Comparison of ENCODE assay signal across 25 cellular contexts in genomic region chr3:55165704-55166103, GRCh38.
DNase-seq lines count a peak whose midpoint lies in the region; ATAC-seq, FAIRE-seq and TF ChIP-seq lines count a peak whose summit lies in the region.
"Had no signal": no experiment of that assay in that cellular context is flagged by ENCODE, and none has a peak within 500 bp of the region (broad histone marks: within the 10 kb centered on the region; RNA-seq: fewer than 3 reads in every experiment).

No MANE protein-coding gene starts in this region.

- H3K9ac ChIP-seq in IMR-90 (ENCODE audit: low read depth, low read length), result no peak overlapping the region
- no peak overlapping the region for H3K9ac ChIP-seq in colonic mucosa (ENCODE audit: low read depth in 2 of 2, low read length in 2 of 2)
- H3K9ac ChIP-seq: BLaER1 treated with 17β-estradiol and CSF1 and Interleukin-3, amounts not matched to agents 10 nM and 100 nM had no signal

- H4K20me1 ChIP-seq in IMR-90 (ENCODE audit: insufficient read depth, low read length), result no peaks in the 10 kb centered on the region

- peak overlapping the region; percentile 100 for H2BK5ac ChIP-seq in IMR-90 (ENCODE audit: low read depth, low read length, poor library complexity, severe bottlenecking)

- H4K91ac ChIP-seq in IMR-90 (ENCODE audit: insufficient read depth, low read depth, low read length), result peak overlapping the region; percentile 99

- no peaks in the 10 kb centered on the region for H3K9me3 ChIP-seq in IMR-90 (ENCODE audit: control insufficient read depth, insufficient read depth, low read length)
- H3K9me3 ChIP-seq in colonic mucosa, result no peaks in the 10 kb centered on the region
- H3K9me3 ChIP-seq in effector memory CD4-positive, alpha-beta T cell (ENCODE audit: control insufficient read depth, low read length), result no peaks in the 10 kb centered on the region

- H3K4me1 ChIP-seq in IMR-90 (ENCODE audit: control insufficient read depth, insufficient read depth, low read length) (peaks cover 41% of the 10 kb centered on the region), colonic mucosa (no peaks in the 10 kb centered on the region)
- no peaks in the 10 kb centered on the region for H3K4me1 ChIP-seq in effector memory CD4-positive, alpha-beta T cell (ENCODE audit: control insufficient read depth, insufficient read depth, low read length, poor library complexity, severe bottlenecking)

- no peak for TF ChIP-seq POLR2A in IMR-90 (IDR thresholded peaks at IDR 0.05; ENCODE audit: low read depth, low read length)

- H3K9me3 Mint-ChIP-seq in mesothelial cell of epicardium, result no peaks in the 10 kb centered on the region

- H3K36me3 ChIP-seq in IMR-90 (ENCODE audit: control insufficient read depth, insufficient read depth, low read length) (no peaks in the 10 kb centered on the region), colonic mucosa (no peaks in the 10 kb centered on the region)
- H3K36me3 ChIP-seq in effector memory CD4-positive, alpha-beta T cell (ENCODE audit: control insufficient read depth, insufficient read depth, low read length), result no peaks in the 10 kb centered on the region
- H3K36me3 ChIP-seq: BLaER1 treated with 17β-estradiol and CSF1 and Interleukin-3, amounts not matched to agents 10 nM and 100 nM had no signal

- H2AK9ac ChIP-seq in IMR-90 (replicated peaks; ENCODE audit: low read depth, low read length, poor library complexity), result no peak overlapping the region

- H3K4ac ChIP-seq in IMR-90 (ENCODE audit: low read depth, low read length), result peak overlapping the region; percentile 100

- H2BK20ac ChIP-seq in IMR-90 (ENCODE audit: low read depth, low read length), result peak overlapping the region; percentile 100

- H3K18ac ChIP-seq in IMR-90 (ENCODE audit: low read depth, low read length), result peak overlapping the region; percentile 97

- H2BK15ac ChIP-seq in IMR-90 (ENCODE audit: low read depth, low read length), result peak overlapping the region; percentile 92

- POLR2A ChIA-PET in IMR-90 (lab: Charles Lee; ENCODE audit: unreplicated experiment), result interaction anchor here (1.6 kb wide), 1 partner anchor 319 kb away, joined by 8 read pairs; no protein-coding TSS in a partner anchor

- H4K8ac ChIP-seq in IMR-90 (ENCODE audit: low read depth in 2 of 2, low read length in 2 of 2), result peak overlapping the region; percentile 88 to 98

- peaks cover 3 to 15% of the 10 kb centered on the region in 2 experiments; a peak in 2 of 4 replicates for H3K79me1 ChIP-seq in IMR-90 (ENCODE audit: low read depth in 1 of 2, low read length in 2 of 2)

- no CpG with 5 or more reads among the region's 2 CpGs for WGBS in IMR-90 (ENCODE audit: extremely low coverage in 2 of 2, insufficient read length in 1 of 2), 2 experiments

- peak overlapping the region; percentile 68 for H3K27ac Mint-ChIP-seq in mesothelial cell of epicardium
- H3K27ac Mint-ChIP-seq: CD8-positive, alpha-beta T cell had no signal

- H3K4me2 ChIP-seq in IMR-90 (ENCODE audit: low read depth, low read length), result no peak overlapping the region
- H3K4me2 ChIP-seq: PC-9 had no signal

- no peak for FAIRE-seq in HTR-8/SVneo (lab: Jason Lieb, UNC)
- FAIRE-seq: GM12878, HepG2 had no signal

- peak overlapping the region; percentile 100 for H2BK120ac ChIP-seq in IMR-90 (ENCODE audit: low read depth, low read length)

- no peak overlapping the region for H2AFZ ChIP-seq in IMR-90 (replicated peaks; ENCODE audit: low read length, poor library complexity)
- H2AFZ ChIP-seq: PC-9 had no signal

- H3K27me3 ChIP-seq in IMR-90 (ENCODE audit: control insufficient read depth, insufficient read depth, low read length), result no peaks in the 10 kb centered on the region
- H3K27me3 ChIP-seq in colonic mucosa, result no peaks in the 10 kb centered on the region
- H3K27me3 ChIP-seq in effector memory CD4-positive, alpha-beta T cell (replicated peaks; ENCODE audit: control insufficient read depth, insufficient read depth, low read length, poor library complexity, severe bottlenecking), result no peaks in the 10 kb centered on the region

- TF ChIP-seq CTCF in IMR-90 (conservative IDR thresholded peaks at IDR 0.05; ENCODE audit: low read depth, low read length) (no peak), colonic mucosa (IDR thresholded peaks at IDR 0.05) (no peak), mesothelial cell of epicardium (IDR thresholded peaks at IDR 0.05; ENCODE audit: unreplicated experiment) (no peak)

- H3K56ac ChIP-seq in IMR-90 (ENCODE audit: extremely low read depth, insufficient read depth, low read length), result peak overlapping the region; percentile 96

- in situ Hi-C loops in IMR-90 (cut with MboI; ENCODE audit: low sequenced_read_pairs), result loop anchor here (5.0 to 10.0 kb wide), 4 partner anchors 213 to 559 kb away; no protein-coding TSS in a partner anchor

- dilution Hi-C loops in IMR-90 (cut with HindIII; ENCODE audit: low sequenced_read_pairs, unreplicated experiment), result no loop called here

- H3K36me3 Mint-ChIP-seq in mesothelial cell of epicardium, result no peaks in the 10 kb centered on the region
- H3K36me3 Mint-ChIP-seq: CD8-positive, alpha-beta T cell had no signal

- peak overlapping the region; percentile 87 for H4K5ac ChIP-seq in IMR-90 (ENCODE audit: low read depth, low read length)

- no peak for ATAC-seq in IMR-90 (ENCODE audit: low read depth)
- ATAC-seq in HG03139 (IDR thresholded peaks at IDR 0.05; ENCODE audit: unreplicated experiment), result no peak
- ATAC-seq: CD8-positive, alpha-beta T cell; GM12878; HepG2; SK-N-SH treated with all-trans-retinoic acid at 6 μM for 48 hours had no signal

- no TSS peak for BruUV-seq in IMR-90 (replicated peaks; lab: Mats Ljungman, UMichigan)

- DNase-seq in IMR-90, result no peak
- DNase-seq in colonic mucosa, result no peak
- DNase-seq in mesothelial cell of epicardium (ENCODE audit: low spot score in 2 of 2, unreplicated experiment in 2 of 2), result no peak
- no peak for DNase-seq in HTR-8/SVneo (ENCODE audit: insufficient read length, low spot score)
- no peak for DNase-seq in activated naive CD4-positive, alpha-beta T cell treated with Interleukin-2 at 50 U/mL for 16 hours
- no peak for DNase-seq in effector memory CD4-positive, alpha-beta T cell
- DNase-seq: CD8-positive, alpha-beta T cell; DND-41; GOT3; KBM-7; MM.1S; NCI-H1092; NCI-H1436; NCI-H2029; NCI-H2227 treated with DMSO at 0.1 percent for 48 hours; NCI-H510A; NCI-H748 treated with DMSO at 0.1 percent for 48 hours; PC-9; SHP77 treated with DMSO at 0.1 percent for 48 hours had no signal

- peak overlapping the region; percentile 85 for H2AK5ac ChIP-seq in IMR-90 (ENCODE audit: low read depth, low read length)

- TF ChIP-seq RAD21 in IMR-90 (IDR thresholded peaks at IDR 0.05; ENCODE audit: low read length), result no peak

- intact Hi-C loops in IMR-90 (cut with micrococcal nuclease) (loop anchor here (5.0 to 10.0 kb wide), 9 partner anchors 102 to 879 kb away; no protein-coding TSS in a partner anchor), colonic mucosa (cut with DNase I) (no loop called here)

- CTCF ChIA-PET in IMR-90 (lab: Yijun Ruan, JAX), result interaction anchor here (1.3 kb wide), 1 partner anchor 102 kb away, joined by 3 read pairs; no protein-coding TSS in a partner anchor

- no peaks in the 10 kb centered on the region for H3K27me3 Mint-ChIP-seq in mesothelial cell of epicardium (ENCODE audit: low read depth)

- H3K27ac ChIP-seq in IMR-90 (ENCODE audit: insufficient read depth, low read length) (peak overlapping the region; percentile 40), colonic mucosa (peak overlapping the region; percentile 1)
- no peak overlapping the region for H3K27ac ChIP-seq in effector memory CD4-positive, alpha-beta T cell (ENCODE audit: insufficient read depth, low read length, poor library complexity, severe bottlenecking)
- H3K27ac ChIP-seq: BLaER1 treated with 17β-estradiol and CSF1 and Interleukin-3, amounts not matched to agents 10 nM and 100 nM; PC-9; RWPE1 had no signal

- peak overlapping the region; percentile 88 for H3K14ac ChIP-seq in IMR-90 (replicated peaks; ENCODE audit: low read depth, low read length)

- peaks cover 36% of the 10 kb centered on the region for H3K4me1 Mint-ChIP-seq in mesothelial cell of epicardium

- peaks cover 26% of the 10 kb centered on the region for H3K9me1 ChIP-seq in IMR-90 (ENCODE audit: insufficient read depth, low read length)

- H3K4me3 ChIP-seq in IMR-90 (ENCODE audit: insufficient read depth, low read depth, low read length), result no peak overlapping the region
- no peak overlapping the region for H3K4me3 ChIP-seq in colonic mucosa
- H3K4me3 ChIP-seq in effector memory CD4-positive, alpha-beta T cell (ENCODE audit: insufficient read depth, low read depth, low read length, poor library complexity, severe bottlenecking), result no peak overlapping the region
- H3K4me3 ChIP-seq: BLaER1 treated with 17β-estradiol and CSF1 and Interleukin-3, amounts not matched to agents 10 nM and 100 nM; GM12878; PC-9 had no signal

- H3K23ac ChIP-seq in IMR-90 (ENCODE audit: low read depth, low read length), result peak overlapping the region; percentile 84

- H3K4me3 Mint-ChIP-seq in mesothelial cell of epicardium, result no peak overlapping the region
- H3K4me3 Mint-ChIP-seq: CD8-positive, alpha-beta T cell had no signal

TF ChIP-seq in IMR-90, 13 proteins besides CTCF, POLR2A, EP300 and RAD21 (continues in another document):
- TF ChIP-seq BHLHE40 (IDR thresholded peaks at IDR 0.05; ENCODE audit: low read depth, low read length), result no peak
- TF ChIP-seq CHD1 (IDR thresholded peaks at IDR 0.05; ENCODE audit: low read depth, low read length), result no peak
- TF ChIP-seq MAFK (IDR thresholded peaks at IDR 0.05; ENCODE audit: low read depth, low read length), result no peak
- TF ChIP-seq RFX5 (IDR thresholded peaks at IDR 0.05; ENCODE audit: low read depth, low read length), result no peak
- no peak for TF ChIP-seq ELK1 (IDR thresholded peaks at IDR 0.05; ENCODE audit: borderline replicate concordance, low read depth, low read length)
- no peak for TF ChIP-seq MAZ (IDR thresholded peaks at IDR 0.05; ENCODE audit: borderline replicate concordance, low read depth, low read length)
- TF ChIP-seq FOS (IDR thresholded peaks at IDR 0.05; ENCODE audit: low read depth, low read length), result no peak
- no peak for TF ChIP-seq CEBPB (IDR thresholded peaks at IDR 0.05; ENCODE audit: low read depth, low read length)
- TF ChIP-seq MXI1 (IDR thresholded peaks at IDR 0.05; ENCODE audit: borderline replicate concordance, low read depth, low read length), result no peak
- no peak for TF ChIP-seq SMC3 (IDR thresholded peaks at IDR 0.05; ENCODE audit: low read depth, low read length)
- no peak for TF ChIP-seq NFE2L2 (IDR thresholded peaks at IDR 0.05; ENCODE audit: low read depth, low read length)
- TF ChIP-seq RCOR1 (IDR thresholded peaks at IDR 0.05; ENCODE audit: insufficient replicate concordance, low read length), result no peak
